Comparison of ENCODE assay signal across 1 cellular context in the genomic region with DNA sequence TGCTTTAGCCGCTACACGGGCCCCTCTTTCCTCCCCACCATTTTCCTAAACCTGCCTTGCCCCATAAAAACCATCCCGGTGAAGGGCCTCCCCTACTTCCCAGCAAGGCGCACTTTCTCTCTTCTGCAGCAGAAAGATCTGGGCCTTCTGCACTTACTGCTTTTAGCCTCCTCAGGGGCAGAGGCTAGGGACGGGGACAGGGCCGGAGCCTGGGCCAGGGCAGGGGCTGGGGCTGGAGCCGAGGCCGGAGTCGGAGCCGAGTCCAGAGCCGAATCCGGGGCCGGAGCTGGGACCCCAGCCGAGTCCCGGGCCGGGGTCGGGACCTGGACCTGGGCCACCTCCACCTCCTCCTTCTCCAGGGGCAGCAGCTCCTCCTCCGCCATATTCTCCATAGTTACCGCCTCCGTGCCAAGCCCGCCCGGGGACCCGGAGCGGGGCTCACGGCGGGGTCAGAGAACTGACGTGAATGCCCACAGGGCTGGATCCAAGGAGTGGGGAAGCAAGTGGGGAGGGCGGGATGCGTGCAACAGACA.
TF ChIP-seq lines count a peak whose summit lies in the region.

No MANE protein-coding gene starts in this region.

TF ChIP-seq in HepG2, 621 proteins besides CTCF, POLR2A, EP300 and RAD21 (continued from another document and continues in another):
- no peak for TF ChIP-seq SNRNP70 (IDR thresholded peaks at IDR 0.05; ENCODE audit: low read depth, low read length)
- 0 out of 2 replicates have a peak, but pooled peaks have one; percentile 8 for TF ChIP-seq KDM5B (CRISPR knock-in tag; IDR thresholded peaks at IDR 0.05; ENCODE audit: borderline replicate concordance)
- TF ChIP-seq, protein P1, sequence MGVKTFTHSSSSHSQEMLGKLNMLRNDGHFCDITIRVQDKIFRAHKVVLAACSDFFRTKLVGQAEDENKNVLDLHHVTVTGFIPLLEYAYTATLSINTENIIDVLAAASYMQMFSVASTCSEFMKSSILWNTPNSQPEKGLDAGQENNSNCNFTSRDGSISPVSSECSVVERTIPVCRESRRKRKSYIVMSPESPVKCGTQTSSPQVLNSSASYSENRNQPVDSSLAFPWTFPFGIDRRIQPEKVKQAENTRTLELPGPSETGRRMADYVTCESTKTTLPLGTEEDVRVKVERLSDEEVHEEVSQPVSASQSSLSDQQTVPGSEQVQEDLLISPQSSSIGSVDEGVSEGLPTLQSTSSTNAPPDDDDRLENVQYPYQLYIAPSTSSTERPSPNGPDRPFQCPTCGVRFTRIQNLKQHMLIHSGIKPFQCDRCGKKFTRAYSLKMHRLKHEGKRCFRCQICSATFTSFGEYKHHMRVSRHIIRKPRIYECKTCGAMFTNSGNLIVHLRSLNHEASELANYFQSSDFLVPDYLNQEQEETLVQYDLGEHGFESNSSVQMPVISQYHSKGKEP (CRISPR knock-in tag; IDR thresholded peaks at IDR 0.05), result no peak
- peak; percentile 12; the same call in 1 of the 2 replicates for TF ChIP-seq ZNF510 (CRISPR knock-in tag; IDR thresholded peaks at IDR 0.05; ENCODE audit: low read depth)
- TF ChIP-seq THRA (CRISPR knock-in tag; IDR thresholded peaks at IDR 0.05; ENCODE audit: borderline replicate concordance), result no peak
- no peak for TF ChIP-seq ZNF17 (CRISPR knock-in tag; IDR thresholded peaks at IDR 0.05)
- TF ChIP-seq, protein P2, sequence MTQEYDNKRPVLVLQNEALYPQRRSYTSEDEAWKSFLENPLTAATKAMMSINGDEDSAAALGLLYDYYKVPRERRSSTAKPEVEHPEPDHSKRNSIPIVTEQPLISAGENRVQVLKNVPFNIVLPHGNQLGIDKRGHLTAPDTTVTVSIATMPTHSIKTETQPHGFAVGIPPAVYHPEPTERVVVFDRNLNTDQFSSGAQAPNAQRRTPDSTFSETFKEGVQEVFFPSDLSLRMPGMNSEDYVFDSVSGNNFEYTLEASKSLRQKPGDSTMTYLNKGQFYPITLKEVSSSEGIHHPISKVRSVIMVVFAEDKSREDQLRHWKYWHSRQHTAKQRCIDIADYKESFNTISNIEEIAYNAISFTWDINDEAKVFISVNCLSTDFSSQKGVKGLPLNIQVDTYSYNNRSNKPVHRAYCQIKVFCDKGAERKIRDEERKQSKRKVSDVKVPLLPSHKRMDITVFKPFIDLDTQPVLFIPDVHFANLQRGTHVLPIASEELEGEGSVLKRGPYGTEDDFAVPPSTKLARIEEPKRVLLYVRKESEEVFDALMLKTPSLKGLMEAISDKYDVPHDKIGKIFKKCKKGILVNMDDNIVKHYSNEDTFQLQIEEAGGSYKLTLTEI (CRISPR knock-in tag; conservative IDR thresholded peaks at IDR 0.05), result no peak
- TF ChIP-seq ZNF343 (CRISPR knock-in tag; IDR thresholded peaks at IDR 0.05), result no peak
- TF ChIP-seq MED13 (CRISPR knock-in tag; IDR thresholded peaks at IDR 0.05), result no peak
- TF ChIP-seq, protein P3, sequence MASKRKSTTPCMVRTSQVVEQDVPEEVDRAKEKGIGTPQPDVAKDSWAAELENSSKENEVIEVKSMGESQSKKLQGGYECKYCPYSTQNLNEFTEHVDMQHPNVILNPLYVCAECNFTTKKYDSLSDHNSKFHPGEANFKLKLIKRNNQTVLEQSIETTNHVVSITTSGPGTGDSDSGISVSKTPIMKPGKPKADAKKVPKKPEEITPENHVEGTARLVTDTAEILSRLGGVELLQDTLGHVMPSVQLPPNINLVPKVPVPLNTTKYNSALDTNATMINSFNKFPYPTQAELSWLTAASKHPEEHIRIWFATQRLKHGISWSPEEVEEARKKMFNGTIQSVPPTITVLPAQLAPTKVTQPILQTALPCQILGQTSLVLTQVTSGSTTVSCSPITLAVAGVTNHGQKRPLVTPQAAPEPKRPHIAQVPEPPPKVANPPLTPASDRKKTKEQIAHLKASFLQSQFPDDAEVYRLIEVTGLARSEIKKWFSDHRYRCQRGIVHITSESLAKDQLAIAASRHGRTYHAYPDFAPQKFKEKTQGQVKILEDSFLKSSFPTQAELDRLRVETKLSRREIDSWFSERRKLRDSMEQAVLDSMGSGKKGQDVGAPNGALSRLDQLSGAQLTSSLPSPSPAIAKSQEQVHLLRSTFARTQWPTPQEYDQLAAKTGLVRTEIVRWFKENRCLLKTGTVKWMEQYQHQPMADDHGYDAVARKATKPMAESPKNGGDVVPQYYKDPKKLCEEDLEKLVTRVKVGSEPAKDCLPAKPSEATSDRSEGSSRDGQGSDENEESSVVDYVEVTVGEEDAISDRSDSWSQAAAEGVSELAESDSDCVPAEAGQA (IDR thresholded peaks at IDR 0.05; ENCODE audit: low read depth), result no peak
- TF ChIP-seq, protein P3 (CRISPR knock-in tag; IDR thresholded peaks at IDR 0.05; ENCODE audit: borderline replicate concordance), result no peak
- no peak for TF ChIP-seq ZFP41 (CRISPR knock-in tag; IDR thresholded peaks at IDR 0.05; ENCODE audit: borderline replicate concordance)
- TF ChIP-seq HNRNPLL (IDR thresholded peaks at IDR 0.05; ENCODE audit: low read depth, low read length, poor library complexity, severe bottlenecking), result no peak
- TF ChIP-seq KLF16 (CRISPR knock-in tag; IDR thresholded peaks at IDR 0.05), result no peak
- TF ChIP-seq HNF1B (CRISPR knock-in tag; IDR thresholded peaks at IDR 0.05), result 0 out of 2 replicates have a peak, but pooled peaks have one; percentile 30
- TF ChIP-seq ZNF337 (CRISPR knock-in tag; IDR thresholded peaks at IDR 0.05; ENCODE audit: borderline replicate concordance, low read depth), result no peak
- TF ChIP-seq, protein P4, sequence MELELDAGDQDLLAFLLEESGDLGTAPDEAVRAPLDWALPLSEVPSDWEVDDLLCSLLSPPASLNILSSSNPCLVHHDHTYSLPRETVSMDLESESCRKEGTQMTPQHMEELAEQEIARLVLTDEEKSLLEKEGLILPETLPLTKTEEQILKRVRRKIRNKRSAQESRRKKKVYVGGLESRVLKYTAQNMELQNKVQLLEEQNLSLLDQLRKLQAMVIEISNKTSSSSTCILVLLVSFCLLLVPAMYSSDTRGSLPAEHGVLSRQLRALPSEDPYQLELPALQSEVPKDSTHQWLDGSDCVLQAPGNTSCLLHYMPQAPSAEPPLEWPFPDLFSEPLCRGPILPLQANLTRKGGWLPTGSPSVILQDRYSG (CRISPR knock-in tag; IDR thresholded peaks at IDR 0.05), result no peak
- TF ChIP-seq NFAT5 (CRISPR knock-in tag; IDR thresholded peaks at IDR 0.05), result peak; percentile 60; the same call in 1 of the 2 replicates
- TF ChIP-seq ZNF33B (CRISPR knock-in tag; IDR thresholded peaks at IDR 0.05), result 0 out of 2 replicates have a peak, but pooled peaks have one; percentile 17
- no peak for TF ChIP-seq RARA (CRISPR knock-in tag; IDR thresholded peaks at IDR 0.05)
- no peak for TF ChIP-seq DMAP1 (CRISPR knock-in tag; IDR thresholded peaks at IDR 0.05)
- no peak for TF ChIP-seq FOXA1 (IDR thresholded peaks at IDR 0.05)
- no peak for TF ChIP-seq FOXA1 (CRISPR knock-in tag; IDR thresholded peaks at IDR 0.05)
- TF ChIP-seq ZNF44 (CRISPR knock-in tag; IDR thresholded peaks at IDR 0.05), result no peak
- 0 out of 2 replicates have a peak, but pooled peaks have one; percentile 42 for TF ChIP-seq ZNF335 (CRISPR knock-in tag; IDR thresholded peaks at IDR 0.05)
- TF ChIP-seq, protein P5, sequence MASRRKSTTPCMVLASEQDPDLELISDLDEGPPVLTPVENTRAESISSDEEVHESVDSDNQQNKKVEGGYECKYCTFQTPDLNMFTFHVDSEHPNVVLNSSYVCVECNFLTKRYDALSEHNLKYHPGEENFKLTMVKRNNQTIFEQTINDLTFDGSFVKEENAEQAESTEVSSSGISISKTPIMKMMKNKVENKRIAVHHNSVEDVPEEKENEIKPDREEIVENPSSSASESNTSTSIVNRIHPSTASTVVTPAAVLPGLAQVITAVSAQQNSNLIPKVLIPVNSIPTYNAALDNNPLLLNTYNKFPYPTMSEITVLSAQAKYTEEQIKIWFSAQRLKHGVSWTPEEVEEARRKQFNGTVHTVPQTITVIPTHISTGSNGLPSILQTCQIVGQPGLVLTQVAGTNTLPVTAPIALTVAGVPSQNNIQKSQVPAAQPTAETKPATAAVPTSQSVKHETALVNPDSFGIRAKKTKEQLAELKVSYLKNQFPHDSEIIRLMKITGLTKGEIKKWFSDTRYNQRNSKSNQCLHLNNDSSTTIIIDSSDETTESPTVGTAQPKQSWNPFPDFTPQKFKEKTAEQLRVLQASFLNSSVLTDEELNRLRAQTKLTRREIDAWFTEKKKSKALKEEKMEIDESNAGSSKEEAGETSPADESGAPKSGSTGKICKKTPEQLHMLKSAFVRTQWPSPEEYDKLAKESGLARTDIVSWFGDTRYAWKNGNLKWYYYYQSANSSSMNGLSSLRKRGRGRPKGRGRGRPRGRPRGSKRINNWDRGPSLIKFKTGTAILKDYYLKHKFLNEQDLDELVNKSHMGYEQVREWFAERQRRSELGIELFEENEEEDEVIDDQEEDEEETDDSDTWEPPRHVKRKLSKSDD (CRISPR knock-in tag; IDR thresholded peaks at IDR 0.05; ENCODE audit: low read depth), result no peak
- TF ChIP-seq ZFP36L1 (CRISPR knock-in tag; IDR thresholded peaks at IDR 0.05), result 0 out of 2 replicates have a peak, but pooled peaks have one; percentile 64
- TF ChIP-seq ZNF614 (CRISPR knock-in tag; IDR thresholded peaks at IDR 0.05; ENCODE audit: borderline replicate concordance), result 0 out of 2 replicates have a peak, but pooled peaks have one; percentile 25
- no peak for TF ChIP-seq ZNF275 (CRISPR knock-in tag; IDR thresholded peaks at IDR 0.05; ENCODE audit: borderline replicate concordance)
